In genomic region chr3:141544697-141545096, GRCh38 we compare ENCODE assay signal across 13 cellular contexts. TPM values are rescaled to one million over a fixed set of nuclear protein-coding genes. Genes with fewer than 3 reads are reported as not detected.
DNase-seq lines count a peak whose midpoint lies in the region; ATAC-seq, FAIRE-seq and TF ChIP-seq lines count a peak whose summit lies in the region.
"Had no signal": no experiment of that assay in that cellular context is flagged by ENCODE, and none has a peak within 500 bp of the region (broad histone marks: within the 10 kb centered on the region; RNA-seq: fewer than 3 reads in every experiment).

No MANE protein-coding gene starts in this region.

- peak overlapping the region; percentile 72 for H3K4me3 Mint-ChIP-seq in stimulated activated naive CD8-positive, alpha-beta T cell treated with anti-CD3 and anti-CD28 coated beads, Interleukin-15, Interleukin-2, amounts not matched to agents 100 ng/mL and 50 ng/mL, for 24 hours

- ATAC-seq in Right ventricle myocardium inferior = no peak
- no peak for ATAC-seq in GM21717 (IDR thresholded peaks at IDR 0.05; ENCODE audit: unreplicated experiment)
- no peak for ATAC-seq in HG03196 (IDR thresholded peaks at IDR 0.05; ENCODE audit: unreplicated experiment)

- intact Hi-C loops in left ventricle myocardium inferior (cut with micrococcal nuclease) = no loop called here
- intact Hi-C loops in Right ventricle myocardium inferior (cut with DNase I) = no loop called here

- peaks cover 95% of the 10 kb centered on the region for H3K4me1 Mint-ChIP-seq in stimulated activated naive CD8-positive, alpha-beta T cell treated with anti-CD3 and anti-CD28 coated beads, Interleukin-15, Interleukin-2, amounts not matched to agents 100 ng/mL and 50 ng/mL, for 24 hours (ENCODE audit: low read depth)

- peaks cover 41% of the 10 kb centered on the region for H3K9me3 Mint-ChIP-seq in stimulated activated naive CD8-positive, alpha-beta T cell treated with anti-CD3 and anti-CD28 coated beads, Interleukin-15, Interleukin-2, amounts not matched to agents 100 ng/mL and 50 ng/mL, for 24 hours

- peak overlapping the region; percentile 26 for H3K27ac ChIP-seq in left ventricle myocardium inferior (replicated peaks)

- H3K9me3 ChIP-seq in left ventricle myocardium inferior (replicated peaks) = peaks cover 35% of the 10 kb centered on the region

- H3K36me3 ChIP-seq in left ventricle myocardium inferior = peaks cover 31% of the 10 kb centered on the region

- DNase-seq in left ventricle myocardium inferior (no peak), Right ventricle myocardium inferior (ENCODE audit: missing footprints) (no peak), OCI-M1 (lab: John Stamatoyannopoulos, UW) (peak; percentile 95), GM13976 (ENCODE audit: low spot score) (no peak)
- DNase-seq: C1 segment of cervical spinal cord, cerebellar nuclear complex, GOT3, kidney, NCI-H1694 treated with DMSO at 0.1 percent for 48 hours had no signal

- peak overlapping the region; percentile 26 for H3K4me3 ChIP-seq in left ventricle myocardium inferior

- H3K27me3 Mint-ChIP-seq in stimulated activated naive CD8-positive, alpha-beta T cell treated with anti-CD3 and anti-CD28 coated beads, Interleukin-15, Interleukin-2, amounts not matched to agents 100 ng/mL and 50 ng/mL, for 24 hours = no peaks in the 10 kb centered on the region

- no peaks in the 10 kb centered on the region for H3K4me1 ChIP-seq in left ventricle myocardium inferior

- peaks cover 90% of the 10 kb centered on the region for H3K36me3 Mint-ChIP-seq in stimulated activated naive CD8-positive, alpha-beta T cell treated with anti-CD3 and anti-CD28 coated beads, Interleukin-15, Interleukin-2, amounts not matched to agents 100 ng/mL and 50 ng/mL, for 24 hours (ENCODE audit: low read depth)

- no peaks in the 10 kb centered on the region for H3K27me3 ChIP-seq in left ventricle myocardium inferior (ENCODE audit: low read depth)

- peak overlapping the region; percentile 94 for H3K27ac Mint-ChIP-seq in stimulated activated naive CD8-positive, alpha-beta T cell treated with anti-CD3 and anti-CD28 coated beads, Interleukin-15, Interleukin-2, amounts not matched to agents 100 ng/mL and 50 ng/mL, for 24 hours

- TF ChIP-seq CTCF in left ventricle myocardium inferior (IDR thresholded peaks at IDR 0.05; ENCODE audit: borderline replicate concordance) = no peak
- TF ChIP-seq CTCF in GM13976 (IDR thresholded peaks at IDR 0.05; ENCODE audit: borderline replicate concordance, control extremely low read depth, extremely low read depth, insufficient read depth, missing control alignments) = no peak

- FAIRE-seq in colon (lab: Jason Lieb, UNC) = peak; percentile 28
- FAIRE-seq: kidney had no signal

- in situ Hi-C loops in GM13976 (cut with MboI; ENCODE audit: low sequenced_read_pairs, unreplicated experiment) = no loop called here

RNA-seq across cellular contexts. Expression of gene RASA2, which starts 57.9 kb away (rescaled TPM):
- total RNA-seq in left ventricle myocardium inferior (4.3 TPM), Right ventricle myocardium inferior (6.4 TPM)
